ENCODE assay signal across 1 cellular context in genomic region chrX:118324588-118324987, GRCh38.
TF ChIP-seq lines count a peak whose summit lies in the region.

No MANE protein-coding gene starts in this region.

TF ChIP-seq in K562, 482 proteins besides CTCF, POLR2A, EP300 and RAD21 (continued from another document and continues in another):
- TF ChIP-seq DLX4 (CRISPR knock-in tag; IDR thresholded peaks at IDR 0.05): no peak
- no peak for TF ChIP-seq CHD7 (IDR thresholded peaks at IDR 0.05; ENCODE audit: low read depth, low read length)
- no peak for TF ChIP-seq ZC3H4 (CRISPR knock-in tag; IDR thresholded peaks at IDR 0.05; ENCODE audit: borderline replicate concordance)
- TF ChIP-seq NEUROD1 (IDR thresholded peaks at IDR 0.05; ENCODE audit: borderline replicate concordance, low read depth, low read length, partially characterized antibody): no peak
- TF ChIP-seq ZNF224 (CRISPR knock-in tag; IDR thresholded peaks at IDR 0.05): no peak
- no peak for TF ChIP-seq NFE2L1 (tag; IDR thresholded peaks at IDR 0.05; ENCODE audit: borderline replicate concordance, low read depth)
- peak; percentile 57 for TF ChIP-seq TCF3 (CRISPR knock-in tag; IDR thresholded peaks at IDR 0.05)
- TF ChIP-seq ATF6 (CRISPR knock-in tag; IDR thresholded peaks at IDR 0.05): no peak
- no peak for TF ChIP-seq THAP12 (CRISPR knock-in tag; IDR thresholded peaks at IDR 0.05)
- TF ChIP-seq HMBOX1 (IDR thresholded peaks at IDR 0.05): peak; percentile 85
- TF ChIP-seq ZNF780A (CRISPR knock-in tag; IDR thresholded peaks at IDR 0.05): no peak
- TF ChIP-seq E2F5 (CRISPR knock-in tag; IDR thresholded peaks at IDR 0.05): no peak
- no peak for TF ChIP-seq PRPF4 (IDR thresholded peaks at IDR 0.05; ENCODE audit: insufficient read depth, low read depth, low read length, poor library complexity, severe bottlenecking)
- TF ChIP-seq CEBPZ (IDR thresholded peaks at IDR 0.05; ENCODE audit: borderline replicate concordance, low read depth, low read length): no peak
- TF ChIP-seq JUNB (CRISPR knock-in tag; conservative IDR thresholded peaks at IDR 0.05): no peak
- TF ChIP-seq DPF2 (IDR thresholded peaks at IDR 0.05): no peak
- TF ChIP-seq TRIM28 (IDR thresholded peaks at IDR 0.05): no peak
- TF ChIP-seq NCOR1 (IDR thresholded peaks at IDR 0.05): 0 out of 2 replicates have a peak, but pooled peaks have one; percentile 29
- TF ChIP-seq ZNF253 (CRISPR knock-in tag; conservative IDR thresholded peaks at IDR 0.05): no peak
- TF ChIP-seq NCOA2 (IDR thresholded peaks at IDR 0.05; ENCODE audit: partially characterized antibody in 2 of 2): no peak
- TF ChIP-seq ZBED1 (IDR thresholded peaks at IDR 0.05): no peak
- TF ChIP-seq AFF4 (CRISPR knock-in tag; IDR thresholded peaks at IDR 0.05): no peak
- TF ChIP-seq RB1 (IDR thresholded peaks at IDR 0.05; ENCODE audit: low read depth): no peak
- no peak for TF ChIP-seq MECOM (CRISPR knock-in tag; IDR thresholded peaks at IDR 0.05)
- TF ChIP-seq CBFA2T3 (IDR thresholded peaks at IDR 0.05): peak; percentile 55
- no peak for TF ChIP-seq PHB (CRISPR knock-in tag; IDR thresholded peaks at IDR 0.05)
- TF ChIP-seq HES1 (IDR thresholded peaks at IDR 0.05; ENCODE audit: low read depth): no peak
- TF ChIP-seq GABPB2 (CRISPR knock-in tag; conservative IDR thresholded peaks at IDR 0.05): no peak
- TF ChIP-seq TAF7 (tag; IDR thresholded peaks at IDR 0.05): no peak
